In the genomic region with DNA sequence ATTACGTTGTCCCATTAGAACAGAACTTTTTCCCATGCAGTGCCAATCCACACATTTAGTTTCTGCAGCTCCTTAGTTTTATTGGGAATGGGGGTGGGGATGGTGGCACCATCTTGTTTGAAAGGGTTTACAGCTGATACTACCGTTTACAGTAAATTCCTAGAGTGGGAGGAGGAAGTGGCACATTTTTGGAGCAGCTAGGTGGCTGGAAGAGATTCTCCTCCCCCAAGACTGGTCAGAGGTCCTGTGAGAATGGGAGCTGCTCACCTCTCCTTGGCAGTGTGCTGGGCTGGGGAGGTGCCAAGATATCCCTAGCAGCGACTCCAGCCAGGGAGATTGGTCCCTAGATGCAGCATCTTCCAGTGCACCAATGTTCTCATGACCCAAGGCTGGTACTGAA, we compare ENCODE assay signal across 15 cellular contexts. TPM values are rescaled to one million over a fixed set of nuclear protein-coding genes. Genes with fewer than 3 reads are reported as not detected.
DNase-seq lines count a peak whose midpoint lies in the region; ATAC-seq, FAIRE-seq and TF ChIP-seq lines count a peak whose summit lies in the region.
"Had no signal": no experiment of that assay in that cellular context is flagged by ENCODE, and none has a peak within 500 bp of the region (broad histone marks: within the 10 kb centered on the region; RNA-seq: fewer than 3 reads in every experiment).

No MANE protein-coding gene starts in this region.

- no peak for TF ChIP-seq CTCF in MCF 10A (IDR thresholded peaks at IDR 0.05; ENCODE audit: unreplicated experiment)

- no peaks in the 10 kb centered on the region for H3K27me3 Mint-ChIP-seq in activated T-cell treated with anti-CD3 and anti-CD28 coated beads, Interleukin-2, amount 50 U/mL, for 72 hours (ENCODE audit: low read depth)
- H3K27me3 Mint-ChIP-seq in immature natural killer cell (ENCODE audit: low read depth in 3 of 3) (peaks cover 0 to 6% (median 5%) of the 10 kb centered on the region in 3 donors), MCF 10A (ENCODE audit: insufficient read depth, unreplicated experiment) (no peaks in the 10 kb centered on the region)

- no peak for TF ChIP-seq POLR2A in GM12892 (IDR thresholded peaks at IDR 0.05; ENCODE audit: low read depth, low read length)

- CTCF ChIA-PET in MCF 10A (lab: Yijun Ruan, JAX): interaction anchor here (0.6 to 6.5 kb wide), 32 partner anchors 9 to 1521 kb away, joined by 3 to 136 read pairs (median 4); a partner anchor contains a TSS

- peak overlapping the region; percentile 67 for H3K27ac Mint-ChIP-seq in activated T-cell treated with anti-CD3 and anti-CD28 coated beads, Interleukin-2, amount 50 U/mL, for 72 hours
- H3K27ac Mint-ChIP-seq in immature natural killer cell (peak overlapping the region in 3 of 6 donors; percentile 56 to 98 (median 96)), MCF 10A (ENCODE audit: low read depth, unreplicated experiment) (no peak overlapping the region)

- H3K36me3 Mint-ChIP-seq in activated T-cell treated with anti-CD3 and anti-CD28 coated beads, Interleukin-2, amount 50 U/mL, for 72 hours (ENCODE audit: insufficient read depth in 2 of 2): no peaks in the 10 kb centered on the region
- H3K36me3 Mint-ChIP-seq in immature natural killer cell: no peaks in the 10 kb centered on the region
- no peaks in the 10 kb centered on the region for H3K36me3 Mint-ChIP-seq in MCF 10A (ENCODE audit: insufficient read depth, unreplicated experiment)

- POLR2A ChIA-PET in MCF 10A (lab: Yijun Ruan, JAX): interaction anchor here (0.8 to 1.2 kb wide), 2 partner anchors 51 to 68 kb away, joined by 3 read pairs; no protein-coding TSS in a partner anchor

- H3K4me3 ChIP-seq in SJSA1: no peak overlapping the region
- no peak overlapping the region for H3K4me3 ChIP-seq in subcutaneous abdominal adipose tissue (ENCODE audit: low read depth in 1 of 5, low read length in 5 of 5)
- H3K4me3 ChIP-seq: Peyer's patch had no signal

- intact Hi-C loops in MCF 10A (cut with micrococcal nuclease): loop anchor here (5.0 kb wide), 1 partner anchor 679 kb away; no protein-coding TSS in a partner anchor

- H3K4me3 Mint-ChIP-seq in activated T-cell treated with anti-CD3 and anti-CD28 coated beads, Interleukin-2, amount 50 U/mL, for 72 hours: peak overlapping the region; percentile 92 to 100
- H3K4me3 Mint-ChIP-seq in immature natural killer cell: peak overlapping the region in 3 of 5 donors; percentile 10 to 41 (median 30)
- no peak overlapping the region for H3K4me3 Mint-ChIP-seq in MCF 10A (ENCODE audit: unreplicated experiment)
- H3K4me3 Mint-ChIP-seq: T-helper 2 cell treated with Interferon-gamma antibody and Interleukin-4, amounts not matched to agents 5 μg/mL and 100 μg/mL, for 36 hours had no signal

- peaks cover 77% of the 10 kb centered on the region for H3K4me1 Mint-ChIP-seq in activated T-cell treated with anti-CD3 and anti-CD28 coated beads, Interleukin-2, amount 50 U/mL, for 72 hours (ENCODE audit: low read depth)
- peaks cover 11 to 12% of the 10 kb centered on the region in 2 donors for H3K4me1 Mint-ChIP-seq in immature natural killer cell
- H3K4me1 Mint-ChIP-seq in MCF 10A (ENCODE audit: insufficient read depth, unreplicated experiment): peaks cover 6% of the 10 kb centered on the region

- H3K9me3 ChIP-seq in SJSA1 (replicated peaks): no peaks in the 10 kb centered on the region
- H3K9me3 ChIP-seq in subcutaneous abdominal adipose tissue (ENCODE audit: control insufficient read depth in 5 of 5, low read length in 5 of 5): no peaks in the 10 kb centered on the region
- H3K9me3 ChIP-seq: Peyer's patch had no signal

- peaks cover 0 to 2% of the 10 kb centered on the region in 2 donors for H3K9me3 Mint-ChIP-seq in activated T-cell treated with anti-CD3 and anti-CD28 coated beads, Interleukin-2, amount 50 U/mL, for 72 hours
- H3K9me3 Mint-ChIP-seq in immature natural killer cell (no peaks in the 10 kb centered on the region), MCF 10A (ENCODE audit: unreplicated experiment) (no peaks in the 10 kb centered on the region)
- H3K9me3 Mint-ChIP-seq: T-helper 2 cell treated with Interferon-gamma antibody and Interleukin-4, amounts not matched to agents 5 μg/mL and 100 μg/mL, for 36 hours had no signal

- H3K4me1 ChIP-seq in SJSA1 (replicated peaks) (peaks cover 27% of the 10 kb centered on the region), subcutaneous abdominal adipose tissue (ENCODE audit: control insufficient read depth in 5 of 5, insufficient read depth in 5 of 5, low read length in 5 of 5) (peaks cover 17 to 59% (median 45%) of the 10 kb centered on the region in 5 donors)
- H3K4me1 ChIP-seq: Peyer's patch had no signal

- H3K27me3 ChIP-seq in SJSA1 (replicated peaks) (no peaks in the 10 kb centered on the region), subcutaneous abdominal adipose tissue (ENCODE audit: control insufficient read depth in 5 of 5, insufficient read depth in 4 of 5, low read length in 5 of 5) (peaks cover 0 to 4% (median 0%) of the 10 kb centered on the region in 5 donors)
- H3K27me3 ChIP-seq: Peyer's patch had no signal

- no TSS peak for BruUV-seq in MCF 10A (replicated peaks; lab: Mats Ljungman, UMichigan)

- no peak for ATAC-seq in activated T-cell treated with anti-CD3 and anti-CD28 coated beads, Interleukin-2, amount 50 U/mL, for 72 hours (replicated peaks in 1 of 2)

- no peak overlapping the region for H3K9ac ChIP-seq in subcutaneous abdominal adipose tissue (ENCODE audit: low read length in 5 of 5)
- H3K9ac ChIP-seq: parathyroid adenoma had no signal

- no peak for DNase-seq in activated T-cell treated with anti-CD3 and anti-CD28 coated beads, Interleukin-2, amount 50 U/mL, for 72 hours
- no peak for DNase-seq in activated T-cell treated with anti-CD3 and anti-CD28 coated beads, Interleukin-2, amount 50 U/mL, for 1 hour
- DNase-seq in SJSA1 (ENCODE audit: low read depth in 1 of 2, low spot score in 2 of 2) (no peak), immature natural killer cell (no peak), GM12892 (ENCODE audit: insufficient read length) (no peak), NCI-H2171 (lab: John Stamatoyannopoulos, UW) (no peak), MCF 10A (ENCODE audit: unreplicated experiment) (no peak)
- DNase-seq: DMS53, NCI-H146, Peyer's patch had no signal

- 0 out of 2 replicates have a peak overlapping the region, but pooled peaks have one; percentile 22 for H3K27ac ChIP-seq in SJSA1
- peak overlapping the region; percentile 13 for H3K27ac ChIP-seq in subcutaneous abdominal adipose tissue (ENCODE audit: low read depth, low read length)
- H3K27ac ChIP-seq: parathyroid adenoma, Peyer's patch had no signal

- H3K36me3 ChIP-seq in SJSA1 (no peaks in the 10 kb centered on the region), subcutaneous abdominal adipose tissue (ENCODE audit: control insufficient read depth in 5 of 5, insufficient read depth in 5 of 5, low read length in 5 of 5) (no peaks in the 10 kb centered on the region)
- H3K36me3 ChIP-seq: Peyer's patch had no signal

- FAIRE-seq in GM12892 (lab: Jason Lieb, UNC): no peak

RNA-seq across cellular contexts. Expression of a gene that starts 12.4 kb away (rescaled TPM):
- total RNA-seq in activated T-cell treated with anti-CD3 and anti-CD28 coated beads, Interleukin-2, amount 50 U/mL, for 72 hours: under 1 TPM; 0.25 to 0.74 TPM
- total RNA-seq in SJSA1 (2014; rRNA removed; shearing (Covaris generic)): not detected in 2 replicates
- polyA plus RNA-seq in immature natural killer cell: not detected
- not detected for polyA plus RNA-seq in GM12892 (2012; ENCODE audit: missing spikeins)
- total RNA-seq in MCF 10A (2022): not detected in 2 replicates
- total RNA-seq: activated CD8-positive, alpha-beta memory T cell treated with anti-CD3 and anti-CD28 coated beads for 36 hours; NCI-H460; Peyer's patch had no signal

RNA-seq across cellular contexts. Expression of a gene that starts 45.7 kb away (rescaled TPM):
- 10 to 100 TPM; 66.4 to 76.6 TPM for total RNA-seq in activated T-cell treated with anti-CD3 and anti-CD28 coated beads, Interleukin-2, amount 50 U/mL, for 72 hours
- total RNA-seq in SJSA1 (2014; rRNA removed; shearing (Covaris generic)): 14.4 and 18.6 TPM in 2 replicates
- 1 to 10 TPM; 2.5 to 7.4 (median 5.5) TPM for polyA plus RNA-seq in immature natural killer cell
- 8.4 TPM for polyA plus RNA-seq in GM12892 (2012; ENCODE audit: missing spikeins)
- 42.9 and 47.7 TPM in 2 replicates for total RNA-seq in MCF 10A (2022)

RNA-seq across cellular contexts. Expression of a gene that starts 45.9 kb away (rescaled TPM):
- total RNA-seq in activated T-cell treated with anti-CD3 and anti-CD28 coated beads, Interleukin-2, amount 50 U/mL, for 72 hours: 1 to 10 TPM; 3.3 to 6.6 TPM
- 13.0 and 25.1 TPM in 2 replicates for total RNA-seq in SJSA1 (2014; rRNA removed; shearing (Covaris generic))
- 10 to 100 TPM in 1 of 3 donors, 1 to 10 TPM in 2; 3.7 to 13.3 (median 6.4) TPM for polyA plus RNA-seq in immature natural killer cell
- polyA plus RNA-seq in GM12892 (2012; ENCODE audit: missing spikeins): 1.3 TPM
- total RNA-seq in MCF 10A (2022): 10.8 and 11.3 TPM in 2 replicates
